Comparison of ENCODE assay signal across 11 cellular contexts in the genomic region with DNA sequence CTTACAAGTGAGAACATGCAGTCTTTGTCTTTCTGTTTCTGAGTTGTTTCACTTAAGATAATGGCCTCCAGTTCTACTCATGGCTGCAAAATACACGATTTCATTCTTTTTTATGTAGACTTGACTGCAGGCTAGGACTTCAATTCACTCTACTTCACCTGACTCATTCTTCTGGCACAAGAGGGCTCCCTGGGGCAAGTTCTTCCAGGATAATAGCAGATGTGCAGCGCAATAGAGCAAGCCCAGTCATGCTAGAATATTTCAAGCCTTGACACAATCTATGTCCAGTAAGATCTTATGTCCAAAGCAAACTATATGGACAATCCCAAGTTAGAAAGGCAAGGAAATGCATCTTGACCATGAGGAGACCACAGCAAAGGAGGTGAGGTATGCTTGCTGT.
A peak's percentile ranks its signal among the peaks of the same experiment; 100 is the strongest.
DNase-seq lines count a peak whose midpoint lies in the region; TF ChIP-seq lines count a peak whose summit lies in the region.
"Had no signal": no experiment of that assay in that cellular context is flagged by ENCODE, and none has a peak within 500 bp of the region (broad histone marks: within the 10 kb centered on the region; RNA-seq: fewer than 3 reads in every experiment).

No MANE protein-coding gene starts in this region.

- no peak overlapping the region for H2BK12ac ChIP-seq in trophoblast cell (ENCODE audit: low read length)

- H2BK5ac ChIP-seq in trophoblast cell (ENCODE audit: low read depth, low read length, poor library complexity), result no peak overlapping the region

- H3K27me3 ChIP-seq in MG63 (no peaks in the 10 kb centered on the region), mammary epithelial cell (ENCODE audit: insufficient read depth, low read length) (no peaks in the 10 kb centered on the region), trophoblast cell (ENCODE audit: insufficient read depth, low read length) (no peaks in the 10 kb centered on the region)
- H3K27me3 ChIP-seq: spleen had no signal

- no peak overlapping the region for H3K23ac ChIP-seq in trophoblast cell (ENCODE audit: low read length)

- no peak overlapping the region for H3K9ac ChIP-seq in mammary epithelial cell (ENCODE audit: insufficient read depth, low read length)
- H3K9ac ChIP-seq in trophoblast cell (ENCODE audit: low read length), result no peak overlapping the region

- H3K27ac ChIP-seq in mammary epithelial cell (ENCODE audit: insufficient read depth, low read depth, low read length) (peak overlapping the region; percentile 77), trophoblast cell (ENCODE audit: low read depth, low read length) (peak overlapping the region; percentile 47)
- H3K27ac ChIP-seq: spleen had no signal

- H4K12ac ChIP-seq in trophoblast cell (ENCODE audit: low read depth, low read length), result no peak overlapping the region

- DNase-seq in ELR (ENCODE audit: low read depth), result peak; percentile 85
- peak; percentile 80 for DNase-seq in MG63
- peak; percentile 95 for DNase-seq in mammary epithelial cell
- DNase-seq in trophoblast cell, result peak; percentile 79 to 82
- DNase-seq in NCI-H524 (lab: John Stamatoyannopoulos, UW), result no peak
- no peak for DNase-seq in NCI-H2107 (lab: John Stamatoyannopoulos, UW)
- DNase-seq in activated CD4-positive, alpha-beta T cell treated with anti-CD3 and anti-CD28 coated beads, Interleukin-2, amount 50 U/mL, for 4 hours, result no peak
- DNase-seq in NCI-H774 (lab: John Stamatoyannopoulos, UW), result no peak
- DNase-seq: H7, NCI-H1417 treated with DMSO at 0.1 percent for 48 hours, spleen had no signal

- H3K18ac ChIP-seq in trophoblast cell (ENCODE audit: low read length), result no peak overlapping the region

- peaks cover 53% of the 10 kb centered on the region for H3K4me1 ChIP-seq in mammary epithelial cell (ENCODE audit: insufficient read depth, low read length)
- peaks cover 5 to 9% of the 10 kb centered on the region in 2 experiments for H3K4me1 ChIP-seq in trophoblast cell (ENCODE audit: control insufficient read depth in 1 of 2, insufficient read depth in 2 of 2, low read length in 2 of 2)

- H3K4me3 ChIP-seq in MG63 (no peak overlapping the region), mammary epithelial cell (replicated peaks in 1 of 3; ENCODE audit: insufficient read depth in 1 of 3, low read depth in 2 of 3, low read length in 3 of 3) (peak overlapping the region in 2 of 3 experiments; percentile 3 to 5), trophoblast cell (ENCODE audit: low read depth, low read length) (no peak overlapping the region)
- H3K4me3 ChIP-seq: spleen had no signal

- H3K9me3 ChIP-seq in MG63 (no peaks in the 10 kb centered on the region), mammary epithelial cell (replicated peaks; ENCODE audit: insufficient read depth, low read length) (no peaks in the 10 kb centered on the region), trophoblast cell (ENCODE audit: insufficient read depth, low read depth, low read length) (no peaks in the 10 kb centered on the region)
- H3K9me3 ChIP-seq: spleen had no signal

- H3K36me3 ChIP-seq in MG63 (no peaks in the 10 kb centered on the region), mammary epithelial cell (ENCODE audit: insufficient read depth, low read length) (no peaks in the 10 kb centered on the region), trophoblast cell (ENCODE audit: control insufficient read depth in 1 of 2, insufficient read depth in 2 of 2, low read length in 2 of 2) (no peaks in the 10 kb centered on the region)
- H3K36me3 ChIP-seq: spleen had no signal

- peak in 1 of 2 donors; percentile 13 for TF ChIP-seq CTCF in mammary epithelial cell (conservative IDR thresholded peaks at IDR 0.05 in 1 of 2, IDR thresholded peaks at IDR 0.05 in 1 of 2; ENCODE audit: extremely low read depth in 1 of 2, insufficient read depth in 1 of 2, low read depth in 1 of 2, low read length in 2 of 2)

- in situ Hi-C loops in mammary epithelial cell (cut with MboI; ENCODE audit: low sequenced_read_pairs in 2 of 2), result no loop called here

- WGBS in mammary epithelial cell (ENCODE audit: low coverage, missing lambda C conversion rate), result 3% methylated on average over 2 of the region's 2 CpGs
- no CpG with 5 or more reads among the region's 2 CpGs for WGBS in trophoblast cell (ENCODE audit: extremely low coverage, insufficient coverage, insufficient read length)

- intact Hi-C loops in mammary epithelial cell (cut with micrococcal nuclease), result loop anchor here (1.0 to 5.0 kb wide), 3 partner anchors 29 to 65 kb away; no protein-coding TSS in a partner anchor

- peaks cover 4% of the 10 kb centered on the region for H3K79me1 ChIP-seq in trophoblast cell (ENCODE audit: low read length)

- no peak overlapping the region for H3K14ac ChIP-seq in trophoblast cell (ENCODE audit: low read length)

- no peak overlapping the region for H3K4ac ChIP-seq in trophoblast cell (ENCODE audit: low read depth, low read length)

- H3K79me2 ChIP-seq in mammary epithelial cell (ENCODE audit: insufficient read depth, low read length) (no peaks in the 10 kb centered on the region), trophoblast cell (ENCODE audit: control insufficient read depth, insufficient read depth, low read length, poor library complexity) (no peaks in the 10 kb centered on the region)

- no peak overlapping the region for H4K91ac ChIP-seq in trophoblast cell (ENCODE audit: low read depth, low read length)

- dilution Hi-C loops in mammary epithelial cell (cut with HindIII; ENCODE audit: low sequenced_read_pairs), result no loop called here

- CTCF ChIA-PET in mammary epithelial cell (lab: Charles Lee; ENCODE audit: low non-redundant PET), result no interaction called here

- H2AFZ ChIP-seq in mammary epithelial cell (ENCODE audit: low read depth, low read length), result peak overlapping the region; percentile 51
- no peak overlapping the region for H2AFZ ChIP-seq in trophoblast cell (ENCODE audit: insufficient read depth, low read length, poor library complexity)

- H2AK5ac ChIP-seq in trophoblast cell (ENCODE audit: low read length), result no peak overlapping the region

- BruUV-seq in mammary epithelial cell (replicated peaks; lab: Mats Ljungman, UMichigan), result no TSS peak

- no peak overlapping the region for H4K8ac ChIP-seq in trophoblast cell (ENCODE audit: low read depth, low read length)

- H4K20me1 ChIP-seq in mammary epithelial cell (ENCODE audit: insufficient read depth, low read length), result no peaks in the 10 kb centered on the region

- peak overlapping the region; percentile 79 for H3K4me2 ChIP-seq in mammary epithelial cell (ENCODE audit: insufficient read depth, low read depth, low read length)
- H3K4me2 ChIP-seq in trophoblast cell (ENCODE audit: low read length), result no peak overlapping the region

- H2BK120ac ChIP-seq in trophoblast cell (ENCODE audit: insufficient read depth, low read length, poor library complexity), result no peak overlapping the region

Comparison
In these comparisons a context has a peak if more than half of its experiments do, and no peak if none do; other contexts are left out.
1. DNase-seq: peak in ELR (single experiment), MG63 (single experiment), mammary epithelial cell (single experiment) and trophoblast cell (2 of 2); none in NCI-H524 (0 of 2), NCI-H2107 (single experiment), activated CD4-positive, alpha-beta T cell treated with anti-CD3 and anti-CD28 coated beads, Interleukin-2, amount 50 U/mL, for 4 hours (0 of 2) and NCI-H774 (single experiment).
2. H3K4me3 ChIP-seq: peak in mammary epithelial cell (2 of 3); none in MG63 (single experiment) and trophoblast cell (single experiment).